Comparison of ENCODE assay signal across 8 cellular contexts in the genomic region with DNA sequence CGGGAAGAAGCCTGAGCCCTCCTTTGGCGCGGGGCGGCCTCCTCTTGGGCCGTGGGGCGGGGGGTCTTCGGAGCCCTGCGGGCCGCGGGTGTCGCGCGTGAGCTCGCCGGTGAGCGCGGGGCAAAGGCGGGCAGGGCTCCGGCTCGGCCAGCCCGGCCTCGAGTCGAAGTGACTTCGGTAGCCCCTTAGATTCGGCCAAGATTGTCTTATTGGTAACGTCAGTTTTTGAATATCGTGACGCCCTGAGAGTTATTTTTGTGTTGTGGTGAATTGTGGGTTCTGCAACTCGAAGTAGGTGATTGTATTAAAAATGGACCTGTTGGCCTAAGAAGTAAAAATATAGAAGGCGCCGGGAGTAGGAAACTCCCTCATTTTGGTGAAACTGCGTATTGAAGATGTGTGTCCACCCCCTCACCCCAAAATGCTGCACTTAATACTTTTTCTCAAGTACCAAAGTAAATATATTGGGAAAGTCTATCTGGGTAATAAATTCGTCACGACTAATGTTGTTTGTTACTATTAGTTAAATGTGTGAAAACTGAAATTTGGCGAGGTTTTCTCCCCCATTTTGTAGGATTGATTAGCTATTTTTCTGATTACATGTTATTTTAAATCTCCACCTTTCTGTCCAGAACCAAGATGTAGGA. TPM values are rescaled to one million over a fixed set of nuclear protein-coding genes. Genes with fewer than 3 reads are reported as not detected.
A peak's percentile ranks its signal among the peaks of the same experiment; 100 is the strongest.
DNase-seq lines count a peak whose midpoint lies in the region; ATAC-seq and TF ChIP-seq lines count a peak whose summit lies in the region.

No MANE protein-coding gene starts in this region.

- DNase-seq in EH (ENCODE audit: low read depth) (peak; percentile 32), NCI-H2171 treated with DMSO at 0.1 percent for 48 hours (lab: John Stamatoyannopoulos, UW) (peak; percentile 34), choroid plexus epithelial cell (ENCODE audit: low read depth) (peak; percentile 36), medulla oblongata (ENCODE audit: extremely low spot score) (peak; percentile 33), upper lobe of left lung (no peak), DMS114 treated with DMSO at 0.1 percent for 48 hours (lab: John Stamatoyannopoulos, UW; ENCODE audit: unreplicated experiment) (no peak), SK-N-DZ (ENCODE audit: low spot score) (no peak)

- H3K27me3 ChIP-seq in upper lobe of left lung, result no peaks in the 10 kb centered on the region

- H3K4me3 ChIP-seq in choroid plexus epithelial cell (ENCODE audit: low read depth, low read length) (peak overlapping the region; percentile 97), upper lobe of left lung (peak overlapping the region; percentile 50 to 89 (median 65))

- 1 to 2% methylated on average over 12 to 35 of the region's 35 CpGs for WGBS in upper lobe of left lung, 2 donors

- TF ChIP-seq POLR2A in upper lobe of left lung (IDR thresholded peaks at IDR 0.05), result no peak

- peak overlapping the region; percentile 97 to 100 (median 98) for H3K27ac ChIP-seq in upper lobe of left lung

- TF ChIP-seq CTCF in choroid plexus epithelial cell (conservative IDR thresholded peaks at IDR 0.05; ENCODE audit: low read depth, low read length), result no peak
- no peak for TF ChIP-seq CTCF in upper lobe of left lung (IDR thresholded peaks at IDR 0.05)

- TF ChIP-seq EP300 in upper lobe of left lung (IDR thresholded peaks at IDR 0.05), result no peak

- H3K4me1 ChIP-seq in upper lobe of left lung, result peaks cover 45 to 57% (median 51%) of the 10 kb centered on the region in 4 donors

- peaks cover 0 to 26% (median 11%) of the 10 kb centered on the region in 4 donors for H3K36me3 ChIP-seq in upper lobe of left lung

- no peaks in the 10 kb centered on the region for H3K9me3 ChIP-seq in upper lobe of left lung

- ATAC-seq in GM21723 (IDR thresholded peaks at IDR 0.05; ENCODE audit: unreplicated experiment) (peak; percentile 22), upper lobe of left lung (ENCODE audit: low FRiP score in 2 of 2) (peak; percentile 46 to 54)

RNA-seq across cellular contexts. Expression of gene MARCHF7, which starts 0.7 kb away (rescaled TPM):
- total RNA-seq in upper lobe of left lung, result 100 to 1,000 TPM in 2 of 6 donors, 10 to 100 TPM in 4; 64.6 to 135 (median 78.1) TPM
- polyA plus RNA-seq in SK-N-DZ (2014; cell fraction: cytosol; rRNA removed), result 76.4 and 95.2 TPM in 2 replicates
- polyA plus RNA-seq in SK-N-DZ (2014; cell fraction: nucleus; rRNA removed), result 92.9 and 93.0 TPM in 2 replicates

Comparison
In these comparisons a context has a peak if more than half of its experiments do, and no peak if none do; other contexts are left out.
1. DNase-seq: peak in EH (single experiment), NCI-H2171 treated with DMSO at 0.1 percent for 48 hours (single experiment), choroid plexus epithelial cell (single experiment) and medulla oblongata (single experiment); none in upper lobe of left lung (0 of 2), DMS114 treated with DMSO at 0.1 percent for 48 hours (single experiment) and SK-N-DZ (single experiment).